14 cellular contexts compared by ENCODE assay signal in genomic region chr4:140250989-140251552, GRCh38.
DNase-seq lines count a peak whose midpoint lies in the region; ATAC-seq and TF ChIP-seq lines count a peak whose summit lies in the region.
"Had no signal": no experiment of that assay in that cellular context is flagged by ENCODE, and none has a peak within 500 bp of the region (broad histone marks: within the 10 kb centered on the region; RNA-seq: fewer than 3 reads in every experiment).

No MANE protein-coding gene starts in this region.

- no peak overlapping the region for H3K4me3 ChIP-seq in CD8-positive, alpha-beta T cell (ENCODE audit: low read depth, low read length)
- no peak overlapping the region for H3K4me3 ChIP-seq in adipocyte (ENCODE audit: low read length)
- H3K4me3 ChIP-seq in neuronal stem cell (ENCODE audit: low read length in 2 of 2), result no peak overlapping the region
- H3K4me3 ChIP-seq: tibial nerve had no signal

- no CpG with 5 or more reads among the region's 4 CpGs for WGBS in neuronal stem cell (ENCODE audit: extremely low coverage in 2 of 2, insufficient read length in 2 of 2, insufficient replicate concordance in 1 of 2), 2 donors

- POLR2A ChIA-PET in CD8-positive, alpha-beta T cell (lab: Charles Lee), result no interaction called here

- CTCF ChIA-PET in CD8-positive, alpha-beta T cell (lab: Charles Lee), result interaction anchor here (0.8 to 5.1 kb wide), 6 partner anchors 8 to 647 kb away, joined by 3 to 100 read pairs (median 4); no protein-coding TSS in a partner anchor

- H2BK5ac ChIP-seq in neuronal stem cell (ENCODE audit: low read length), result no peak overlapping the region

- no peaks in the 10 kb centered on the region for H3K36me3 ChIP-seq in CD8-positive, alpha-beta T cell (ENCODE audit: insufficient read depth, low read length)
- H3K36me3 ChIP-seq in adipocyte (ENCODE audit: control insufficient read depth, insufficient read depth, low read length, severe bottlenecking) (no peaks in the 10 kb centered on the region), neuronal stem cell (replicated peaks in 1 of 2; ENCODE audit: control insufficient read depth in 2 of 2, insufficient read depth in 2 of 2, low read length in 2 of 2) (no peaks in the 10 kb centered on the region)
- H3K36me3 ChIP-seq: tibial nerve had no signal

- no peak overlapping the region for H3K23ac ChIP-seq in neuronal stem cell (ENCODE audit: low read depth, low read length, poor library complexity)

- no peak overlapping the region for H3K27ac Mint-ChIP-seq in CD8-positive, alpha-beta T cell
- H3K27ac Mint-ChIP-seq in activated CD4-positive, alpha-beta T cell treated with anti-CD3 and anti-CD28 coated beads, Interleukin-2, amount 10 ng/mL, durations not matched to agents 24 days and 14 days, result no peak overlapping the region
- no peak overlapping the region for H3K27ac Mint-ChIP-seq in T-helper 2 cell treated with Interferon-gamma antibody and Interleukin-4, amounts not matched to agents 5 μg/mL and 100 μg/mL, for 36 hours
- H3K27ac Mint-ChIP-seq: T-helper 17 cell had no signal

- no peaks in the 10 kb centered on the region for H3K9me3 Mint-ChIP-seq in CD8-positive, alpha-beta T cell
- H3K9me3 Mint-ChIP-seq in activated CD4-positive, alpha-beta T cell treated with anti-CD3 and anti-CD28 coated beads, Interleukin-2, amount 10 ng/mL, durations not matched to agents 24 days and 14 days, result no peaks in the 10 kb centered on the region
- no peaks in the 10 kb centered on the region for H3K9me3 Mint-ChIP-seq in T-helper 2 cell treated with Interferon-gamma antibody and Interleukin-4, amounts not matched to agents 5 μg/mL and 100 μg/mL, for 36 hours

- H4K91ac ChIP-seq in neuronal stem cell (ENCODE audit: low read depth, low read length, poor library complexity), result no peak overlapping the region

- H2BK120ac ChIP-seq in neuronal stem cell (ENCODE audit: low read depth, low read length), result no peak overlapping the region

- intact Hi-C loops in CD8-positive, alpha-beta T cell (cut with DNase I, micrococcal nuclease), result loop anchor here (1.0 to 5.0 kb wide), 4 partner anchors 121 to 754 kb away; partner anchors contain the start of gene SCOC (in 1 of the 2)
- intact Hi-C loops in activated CD4-positive, alpha-beta T cell treated with anti-CD3 and anti-CD28 coated beads, Interleukin-2, amount 10 ng/mL, durations not matched to agents 24 days and 14 days (cut with micrococcal nuclease), result loop anchor here (5.0 kb wide), 2 partner anchors 394 to 594 kb away; no protein-coding TSS in a partner anchor

- H3K9me3 ChIP-seq in CD8-positive, alpha-beta T cell (ENCODE audit: low read length), result no peaks in the 10 kb centered on the region
- no peaks in the 10 kb centered on the region for H3K9me3 ChIP-seq in adipocyte (ENCODE audit: control insufficient read depth, low read length)
- H3K9me3 ChIP-seq in neuronal stem cell (replicated peaks in 1 of 2; ENCODE audit: control insufficient read depth in 2 of 2, insufficient read depth in 1 of 2, low read depth in 1 of 2, low read length in 2 of 2), result no peaks in the 10 kb centered on the region
- H3K9me3 ChIP-seq: tibial nerve had no signal

- peak overlapping the region; percentile 96 for H2BK15ac ChIP-seq in neuronal stem cell (ENCODE audit: low read length)

- H3K27ac ChIP-seq in CD8-positive, alpha-beta T cell (ENCODE audit: low read depth, low read length), result no peak overlapping the region
- no peak overlapping the region for H3K27ac ChIP-seq in neuronal stem cell (replicated peaks; ENCODE audit: low read length)

- H3K36me3 Mint-ChIP-seq in CD8-positive, alpha-beta T cell, result no peaks in the 10 kb centered on the region
- no peaks in the 10 kb centered on the region for H3K36me3 Mint-ChIP-seq in activated CD4-positive, alpha-beta T cell treated with anti-CD3 and anti-CD28 coated beads, Interleukin-2, amount 10 ng/mL, durations not matched to agents 24 days and 14 days (ENCODE audit: low read depth)
- no peaks in the 10 kb centered on the region for H3K36me3 Mint-ChIP-seq in T-helper 2 cell treated with Interferon-gamma antibody and Interleukin-4, amounts not matched to agents 5 μg/mL and 100 μg/mL, for 36 hours (ENCODE audit: low read depth)

- no peak for DNase-seq in CD8-positive, alpha-beta T cell
- DNase-seq in HuH-7 (ENCODE audit: low spot score) (peak; percentile 77), adipocyte (ENCODE audit: low read depth) (peak; percentile 45), neuronal stem cell (ENCODE audit: low spot score) (no peak), NCI-H2029 treated with DMSO at 0.1 percent for 48 hours (lab: John Stamatoyannopoulos, UW) (no peak)
- no peak for DNase-seq in activated CD4-positive, alpha-beta T cell treated with anti-CD3 and anti-CD28 coated beads, Interleukin-2, amount 10 ng/mL, durations not matched to agents 24 days and 14 days
- DNase-seq in T-helper 2 cell treated with Interferon-gamma antibody and Interleukin-4, amounts not matched to agents 5 μg/mL and 100 μg/mL, for 36 hours (ENCODE audit: low spot score), result no peak
- DNase-seq: activated T-cell treated with anti-CD3 and anti-CD28 coated beads for 4 hours, Kasumi-1, left cardiac atrium, NCI-H446 treated with DMSO at 0.1 percent for 48 hours, T-helper 17 cell had no signal

- peak overlapping the region; percentile 82 for H3K18ac ChIP-seq in neuronal stem cell (ENCODE audit: low read length)

- H3K27me3 Mint-ChIP-seq in CD8-positive, alpha-beta T cell (ENCODE audit: low read depth), result peaks cover 11% of the 10 kb centered on the region
- peaks cover 25% of the 10 kb centered on the region for H3K27me3 Mint-ChIP-seq in activated CD4-positive, alpha-beta T cell treated with anti-CD3 and anti-CD28 coated beads, Interleukin-2, amount 10 ng/mL, durations not matched to agents 24 days and 14 days
- H3K27me3 Mint-ChIP-seq in T-helper 2 cell treated with Interferon-gamma antibody and Interleukin-4, amounts not matched to agents 5 μg/mL and 100 μg/mL, for 36 hours (ENCODE audit: low read depth), result peaks cover 24% of the 10 kb centered on the region

- H3K9ac ChIP-seq in adipocyte (ENCODE audit: low read length) (no peak overlapping the region), neuronal stem cell (ENCODE audit: low read depth, low read length, poor library complexity) (no peak overlapping the region)

- peak overlapping the region; percentile 24 for H2AK5ac ChIP-seq in neuronal stem cell (ENCODE audit: low read depth, low read length)

- peak overlapping the region; percentile 22 for H3K4me3 Mint-ChIP-seq in CD8-positive, alpha-beta T cell
- no peak overlapping the region for H3K4me3 Mint-ChIP-seq in activated CD4-positive, alpha-beta T cell treated with anti-CD3 and anti-CD28 coated beads, Interleukin-2, amount 10 ng/mL, durations not matched to agents 24 days and 14 days
- H3K4me3 Mint-ChIP-seq in T-helper 2 cell treated with Interferon-gamma antibody and Interleukin-4, amounts not matched to agents 5 μg/mL and 100 μg/mL, for 36 hours, result no peak overlapping the region

- H3K27me3 ChIP-seq in CD8-positive, alpha-beta T cell (ENCODE audit: insufficient read depth, low read length), result no peaks in the 10 kb centered on the region
- no peaks in the 10 kb centered on the region for H3K27me3 ChIP-seq in adipocyte (replicated peaks; ENCODE audit: control insufficient read depth, insufficient read depth, low read length)
- no peaks in the 10 kb centered on the region for H3K27me3 ChIP-seq in neuronal stem cell (ENCODE audit: control insufficient read depth in 3 of 3, insufficient read depth in 3 of 3, low read depth in 1 of 3, low read length in 3 of 3)
- H3K27me3 ChIP-seq: tibial nerve had no signal

- H2BK12ac ChIP-seq in neuronal stem cell (ENCODE audit: low read length), result peak overlapping the region; percentile 79

- TF ChIP-seq CTCF in CD8-positive, alpha-beta T cell (IDR thresholded peaks at IDR 0.05), result no peak

- no peak overlapping the region for H3K14ac ChIP-seq in neuronal stem cell (ENCODE audit: low read length)

- H2AFZ ChIP-seq in neuronal stem cell (ENCODE audit: low read length), result no peak overlapping the region

- H3K4ac ChIP-seq in neuronal stem cell (ENCODE audit: low read length), result no peak overlapping the region

- H3K79me1 ChIP-seq in neuronal stem cell (ENCODE audit: low read depth, low read length), result no peaks in the 10 kb centered on the region

- H3K4me1 ChIP-seq in CD8-positive, alpha-beta T cell (ENCODE audit: insufficient read depth, low read length), result no peaks in the 10 kb centered on the region
- H3K4me1 ChIP-seq in adipocyte (ENCODE audit: control insufficient read depth, insufficient read depth, low read length) (peaks cover 3% of the 10 kb centered on the region), neuronal stem cell (ENCODE audit: control insufficient read depth in 2 of 2, insufficient read depth in 1 of 2, low read depth in 1 of 2, low read length in 2 of 2) (peaks cover 19 to 23% of the 10 kb centered on the region in 2 donors)

- no peak overlapping the region for H4K8ac ChIP-seq in neuronal stem cell (ENCODE audit: low read depth, low read length)

- peaks cover 15% of the 10 kb centered on the region for H3K4me1 Mint-ChIP-seq in CD8-positive, alpha-beta T cell (ENCODE audit: low read depth)
- H3K4me1 Mint-ChIP-seq in activated CD4-positive, alpha-beta T cell treated with anti-CD3 and anti-CD28 coated beads, Interleukin-2, amount 10 ng/mL, durations not matched to agents 24 days and 14 days, result peaks cover 26% of the 10 kb centered on the region
- peaks cover 29% of the 10 kb centered on the region for H3K4me1 Mint-ChIP-seq in T-helper 2 cell treated with Interferon-gamma antibody and Interleukin-4, amounts not matched to agents 5 μg/mL and 100 μg/mL, for 36 hours (ENCODE audit: low read depth)

- no peak overlapping the region for H3K4me2 ChIP-seq in neuronal stem cell (ENCODE audit: insufficient read depth, low read length, poor library complexity, severe bottlenecking)

- no peak for ATAC-seq in CD8-positive, alpha-beta T cell
- ATAC-seq in HG02938 (IDR thresholded peaks at IDR 0.05; ENCODE audit: unreplicated experiment), result no peak
- ATAC-seq: T-helper 17 cell had no signal

Comparison
In these comparisons a context has a peak if more than half of its experiments do, and no peak if none do; other contexts are left out.
1. DNase-seq: peak in HuH-7 (single experiment) and adipocyte (single experiment); none in CD8-positive, alpha-beta T cell (0 of 7), neuronal stem cell (single experiment), NCI-H2029 treated with DMSO at 0.1 percent for 48 hours (single experiment), activated CD4-positive, alpha-beta T cell treated with anti-CD3 and anti-CD28 coated beads, Interleukin-2, amount 10 ng/mL, durations not matched to agents 24 days and 14 days (single experiment) and T-helper 2 cell treated with Interferon-gamma antibody and Interleukin-4, amounts not matched to agents 5 μg/mL and 100 μg/mL, for 36 hours (single experiment).